ENCODE assay signal across 10 cellular contexts in the genomic region with DNA sequence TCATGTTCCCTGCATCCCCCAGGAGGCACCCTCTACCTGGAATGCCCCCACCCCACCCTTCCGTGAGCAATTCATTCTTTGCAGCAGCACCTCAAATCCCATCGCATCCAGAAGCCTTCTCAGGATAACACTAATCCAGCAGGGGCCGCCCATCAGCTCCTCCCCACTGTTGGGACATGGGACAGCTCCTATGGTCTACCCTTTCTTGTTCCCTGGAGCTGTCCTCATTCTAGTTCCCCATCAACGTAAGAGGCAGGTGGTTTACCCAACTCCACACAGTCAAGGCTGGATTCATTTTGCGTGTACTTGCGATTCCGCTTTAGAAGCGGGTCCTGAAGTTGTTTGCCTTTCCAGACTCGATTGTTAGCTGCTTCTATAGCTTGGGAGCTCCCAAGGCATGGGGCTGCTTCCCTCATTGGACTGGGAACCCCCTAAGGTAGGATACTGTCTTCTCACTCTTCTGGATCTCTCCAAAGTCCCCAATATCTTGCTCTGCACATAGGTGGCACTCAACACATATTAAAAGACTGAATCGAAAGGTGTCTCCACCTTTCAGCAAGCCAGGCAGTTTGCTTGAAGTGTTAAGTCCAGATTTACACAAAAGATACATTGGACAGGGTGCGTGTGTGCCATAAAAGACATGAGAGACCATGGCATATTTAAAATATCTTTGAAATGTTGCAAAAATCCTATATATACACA. TPM values are rescaled to one million over a fixed set of nuclear protein-coding genes. Genes with fewer than 3 reads are reported as not detected.
A peak's percentile ranks its signal among the peaks of the same experiment; 100 is the strongest.
DNase-seq lines count a peak whose midpoint lies in the region; ATAC-seq, FAIRE-seq and TF ChIP-seq lines count a peak whose summit lies in the region.
"Had no signal": no experiment of that assay in that cellular context is flagged by ENCODE, and none has a peak within 500 bp of the region (broad histone marks: within the 10 kb centered on the region; RNA-seq: fewer than 3 reads in every experiment).

No MANE protein-coding gene starts in this region.

- H3K4me1 Mint-ChIP-seq in activated CD4-positive, alpha-beta T cell treated with anti-CD3 and anti-CD28 coated beads, Interleukin-2, amount 10 ng/mL, durations not matched to agents 24 days and 14 days, result peaks cover 10% of the 10 kb centered on the region
- peaks cover 6% of the 10 kb centered on the region for H3K4me1 Mint-ChIP-seq in osteocyte (ENCODE audit: unreplicated experiment)

- H3K27ac Mint-ChIP-seq in activated CD4-positive, alpha-beta T cell treated with anti-CD3 and anti-CD28 coated beads, Interleukin-2, amount 10 ng/mL, durations not matched to agents 24 days and 14 days, result no peak overlapping the region
- H3K27ac Mint-ChIP-seq in osteocyte (ENCODE audit: unreplicated experiment), result no peak overlapping the region

- peak; percentile 69 for DNase-seq in activated CD4-positive, alpha-beta T cell treated with anti-CD3 and anti-CD28 coated beads, Interleukin-2, amount 10 ng/mL, durations not matched to agents 24 days and 14 days
- no peak for DNase-seq in activated CD4-positive, alpha-beta T cell treated with anti-CD3 and anti-CD28 coated beads for 48 hours
- DNase-seq in NCI-H1092 treated with DMSO at 0.1 percent for 48 hours (lab: John Stamatoyannopoulos, UW), result peak; percentile 25
- DNase-seq in central memory CD4-positive, alpha-beta T cell, result peak; percentile 21
- peak; percentile 63 for DNase-seq in osteocyte (ENCODE audit: extremely low spot score, unreplicated experiment)
- DNase-seq in activated CD4-positive, CD25-positive, alpha-beta regulatory T cell treated with anti-CD3 and anti-CD28 coated beads, Interleukin-2, amount 50 U/mL, for 72 hours, result no peak
- DNase-seq in kidney, result no peak

- TF ChIP-seq CTCF in osteocyte (IDR thresholded peaks at IDR 0.05), result no peak
- no peak for TF ChIP-seq CTCF in kidney (IDR thresholded peaks at IDR 0.05; ENCODE audit: borderline replicate concordance, extremely low read depth, insufficient read depth)

- peaks cover 0 to 8% of the 10 kb centered on the region in 2 donors for H3K4me1 ChIP-seq in kidney (ENCODE audit: control insufficient read depth in 1 of 2, insufficient read depth in 1 of 2, low read depth in 1 of 2, low read length in 2 of 2)

- no peaks in the 10 kb centered on the region for H3K9me3 Mint-ChIP-seq in activated CD4-positive, alpha-beta T cell treated with anti-CD3 and anti-CD28 coated beads, Interleukin-2, amount 10 ng/mL, durations not matched to agents 24 days and 14 days
- H3K9me3 Mint-ChIP-seq in osteocyte (ENCODE audit: unreplicated experiment), result no peaks in the 10 kb centered on the region

- no peak for ATAC-seq in GM18909 (IDR thresholded peaks at IDR 0.05; ENCODE audit: poor library complexity, unreplicated experiment)

- FAIRE-seq in kidney (lab: Jason Lieb, UNC), result no peak
- FAIRE-seq: bronchial epithelial cell had no signal

- no peak overlapping the region for H3K4me3 ChIP-seq in kidney (ENCODE audit: low read length in 2 of 2)

- H3K9ac ChIP-seq in kidney (ENCODE audit: low read length in 2 of 2), result no peak overlapping the region

- H3K36me3 ChIP-seq in kidney (ENCODE audit: control insufficient read depth in 1 of 2, insufficient read depth in 2 of 2, low read length in 2 of 2), result no peaks in the 10 kb centered on the region
- H3K36me3 ChIP-seq: SJSA1 had no signal

- H3K9me3 ChIP-seq in kidney (ENCODE audit: control insufficient read depth in 1 of 2, low read length in 2 of 2), result no peaks in the 10 kb centered on the region
- H3K9me3 ChIP-seq: SJSA1 had no signal

- H3K27ac ChIP-seq in kidney (ENCODE audit: low read depth in 2 of 2, low read length in 2 of 2), result no peak overlapping the region
- H3K27ac ChIP-seq: SJSA1 had no signal

- intact Hi-C loops in activated CD4-positive, alpha-beta T cell treated with anti-CD3 and anti-CD28 coated beads, Interleukin-2, amount 10 ng/mL, durations not matched to agents 24 days and 14 days (cut with micrococcal nuclease), result loop anchor here (5.0 kb wide), 2 partner anchors 82 to 167 kb away; a partner anchor contains a TSS
- intact Hi-C loops in kidney (cut with DNase I), result no loop called here

- H3K27me3 Mint-ChIP-seq in activated CD4-positive, alpha-beta T cell treated with anti-CD3 and anti-CD28 coated beads, Interleukin-2, amount 10 ng/mL, durations not matched to agents 24 days and 14 days, result peaks cover 23% of the 10 kb centered on the region
- H3K27me3 Mint-ChIP-seq in osteocyte (ENCODE audit: unreplicated experiment), result peaks cover 19% of the 10 kb centered on the region

- no peaks in the 10 kb centered on the region for H3K36me3 Mint-ChIP-seq in activated CD4-positive, alpha-beta T cell treated with anti-CD3 and anti-CD28 coated beads, Interleukin-2, amount 10 ng/mL, durations not matched to agents 24 days and 14 days (ENCODE audit: low read depth)
- H3K36me3 Mint-ChIP-seq in osteocyte (ENCODE audit: unreplicated experiment), result no peaks in the 10 kb centered on the region

- H3K4me3 Mint-ChIP-seq in activated CD4-positive, alpha-beta T cell treated with anti-CD3 and anti-CD28 coated beads, Interleukin-2, amount 10 ng/mL, durations not matched to agents 24 days and 14 days, result peak overlapping the region; percentile 65
- no peak overlapping the region for H3K4me3 Mint-ChIP-seq in osteocyte (ENCODE audit: unreplicated experiment)

RNA-seq across cellular contexts. Expression of a gene that starts 0.9 kb away (rescaled TPM):
- 0.65 and 0.66 TPM in 2 replicates for total RNA-seq in activated CD4-positive, alpha-beta T cell treated with anti-CD3 and anti-CD28 coated beads, Interleukin-2, amount 10 ng/mL, durations not matched to agents 24 days and 14 days
- total RNA-seq in osteocyte (0.38 and 0.39 TPM in 2 replicates), kidney (0.31 TPM)
- 9.9 TPM for polyA plus RNA-seq in kidney (ENCODE audit: insufficient read depth, low read depth, low replicate concordance)

Comparison
In these comparisons a context has a peak if more than half of its experiments do, and no peak if none do; other contexts are left out.
1. DNase-seq: peak in activated CD4-positive, alpha-beta T cell treated with anti-CD3 and anti-CD28 coated beads, Interleukin-2, amount 10 ng/mL, durations not matched to agents 24 days and 14 days (single experiment), NCI-H1092 treated with DMSO at 0.1 percent for 48 hours (single experiment), central memory CD4-positive, alpha-beta T cell (single experiment) and osteocyte (single experiment); none in activated CD4-positive, alpha-beta T cell treated with anti-CD3 and anti-CD28 coated beads for 48 hours (single experiment), activated CD4-positive, CD25-positive, alpha-beta regulatory T cell treated with anti-CD3 and anti-CD28 coated beads, Interleukin-2, amount 50 U/mL, for 72 hours (single experiment) and kidney (single experiment).